7 cellular contexts compared by ENCODE assay signal in the genomic region with DNA sequence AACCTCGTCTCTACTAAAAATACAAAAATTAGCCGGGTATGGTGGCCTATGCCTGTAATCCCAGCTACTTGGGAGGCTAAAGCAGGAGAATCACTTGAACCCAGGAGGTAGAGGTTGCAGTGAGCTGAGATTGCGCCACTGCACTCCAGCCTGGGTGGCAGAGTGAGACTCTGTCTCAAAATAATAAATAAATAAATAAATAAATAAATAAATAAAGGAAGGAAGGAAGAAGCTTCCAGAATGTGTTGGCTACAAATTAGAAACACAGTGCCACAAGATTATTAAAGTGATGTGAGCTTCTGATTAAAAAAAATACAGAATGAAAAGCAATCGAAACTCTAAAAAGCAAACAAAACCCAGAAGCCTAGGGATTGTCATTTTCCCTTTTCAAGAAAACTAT. TPM values are rescaled to one million over a fixed set of nuclear protein-coding genes. Genes with fewer than 3 reads are reported as not detected.
"Had no signal": no experiment of that assay in that cellular context is flagged by ENCODE, and none has a peak within 500 bp of the region (broad histone marks: within the 10 kb centered on the region; RNA-seq: fewer than 3 reads in every experiment).

No MANE protein-coding gene starts in this region.

RNA-seq across cellular contexts. Expression of a gene that starts 30.4 kb away (rescaled TPM):
- total RNA-seq: GM23248, GM23338, H1, H4, H7, H9, HFFc6 had no signal
- polyA plus RNA-seq: GM23248, GM23338, H1 had no signal

RNA-seq across cellular contexts. Expression of a gene that starts 44.3 kb away (rescaled TPM):
- total RNA-seq: GM23248, H4, HFFc6 had no signal

RNA-seq across cellular contexts. Expression of a gene that starts 52.3 kb away (rescaled TPM):
- total RNA-seq: GM23248, HFFc6 had no signal
- polyA plus RNA-seq: GM23248 had no signal
